ENCODE assay signal across 1 cellular context in the genomic region with DNA sequence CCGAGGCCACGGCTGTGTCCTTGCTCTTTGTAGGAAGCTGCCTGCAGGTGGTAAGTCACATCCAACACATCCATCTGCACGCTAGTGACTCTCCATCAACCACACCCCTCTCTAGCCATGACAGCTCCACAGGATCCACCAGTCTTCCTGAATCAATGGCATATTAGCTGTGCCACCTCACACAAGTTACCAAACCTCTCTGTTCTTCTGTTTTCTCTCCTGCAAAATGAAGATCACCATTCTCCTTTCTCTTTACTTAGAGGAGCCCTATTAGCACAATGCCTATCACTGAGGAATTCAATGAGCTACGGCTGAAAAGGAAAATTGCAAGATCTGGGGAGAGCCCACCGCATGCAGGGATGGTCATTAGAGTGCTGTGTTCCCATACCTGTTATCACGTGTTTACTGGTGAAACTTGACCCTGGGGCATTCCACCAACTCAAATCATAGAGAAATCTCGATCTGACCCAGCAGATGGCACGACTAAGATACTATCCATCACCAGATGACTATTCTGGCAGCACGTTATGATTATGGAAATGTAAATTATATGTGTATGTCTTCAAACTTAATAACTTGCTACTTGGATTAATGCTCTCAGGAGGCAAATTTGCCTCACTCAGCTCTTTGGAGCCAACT.
TF ChIP-seq lines count a peak whose summit lies in the region.

No MANE protein-coding gene starts in this region.

TF ChIP-seq in GM12878, 131 proteins besides CTCF, POLR2A, EP300 and RAD21:
- 0 out of 2 replicates have a peak, but pooled peaks have one; percentile 45 for TF ChIP-seq NFXL1 (IDR thresholded peaks at IDR 0.05; ENCODE audit: borderline replicate concordance)
- no peak for TF ChIP-seq EGR1 (IDR thresholded peaks at IDR 0.05; ENCODE audit: borderline replicate concordance in 1 of 2, low read depth in 2 of 2, low read length in 2 of 2)
- TF ChIP-seq, protein P1, sequence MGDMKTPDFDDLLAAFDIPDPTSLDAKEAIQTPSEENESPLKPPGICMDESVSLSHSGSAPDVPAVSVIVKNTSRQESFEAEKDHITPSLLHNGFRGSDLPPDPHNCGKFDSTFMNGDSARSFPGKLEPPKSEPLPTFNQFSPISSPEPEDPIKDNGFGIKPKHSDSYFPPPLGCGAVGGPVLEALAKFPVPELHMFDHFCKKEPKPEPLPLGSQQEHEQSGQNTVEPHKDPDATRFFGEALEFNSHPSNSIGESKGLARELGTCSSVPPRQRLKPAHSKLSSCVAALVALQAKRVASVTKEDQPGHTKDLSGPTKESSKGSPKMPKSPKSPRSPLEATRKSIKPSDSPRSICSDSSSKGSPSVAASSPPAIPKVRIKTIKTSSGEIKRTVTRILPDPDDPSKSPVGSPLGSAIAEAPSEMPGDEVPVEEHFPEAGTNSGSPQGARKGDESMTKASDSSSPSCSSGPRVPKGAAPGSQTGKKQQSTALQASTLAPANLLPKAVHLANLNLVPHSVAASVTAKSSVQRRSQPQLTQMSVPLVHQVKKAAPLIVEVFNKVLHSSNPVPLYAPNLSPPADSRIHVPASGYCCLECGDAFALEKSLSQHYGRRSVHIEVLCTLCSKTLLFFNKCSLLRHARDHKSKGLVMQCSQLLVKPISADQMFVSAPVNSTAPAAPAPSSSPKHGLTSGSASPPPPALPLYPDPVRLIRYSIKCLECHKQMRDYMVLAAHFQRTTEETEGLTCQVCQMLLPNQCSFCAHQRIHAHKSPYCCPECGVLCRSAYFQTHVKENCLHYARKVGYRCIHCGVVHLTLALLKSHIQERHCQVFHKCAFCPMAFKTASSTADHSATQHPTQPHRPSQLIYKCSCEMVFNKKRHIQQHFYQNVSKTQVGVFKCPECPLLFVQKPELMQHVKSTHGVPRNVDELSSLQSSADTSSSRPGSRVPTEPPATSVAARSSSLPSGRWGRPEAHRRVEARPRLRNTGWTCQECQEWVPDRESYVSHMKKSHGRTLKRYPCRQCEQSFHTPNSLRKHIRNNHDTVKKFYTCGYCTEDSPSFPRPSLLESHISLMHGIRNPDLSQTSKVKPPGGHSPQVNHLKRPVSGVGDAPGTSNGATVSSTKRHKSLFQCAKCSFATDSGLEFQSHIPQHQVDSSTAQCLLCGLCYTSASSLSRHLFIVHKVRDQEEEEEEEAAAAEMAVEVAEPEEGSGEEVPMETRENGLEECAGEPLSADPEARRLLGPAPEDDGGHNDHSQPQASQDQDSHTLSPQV (IDR thresholded peaks at IDR 0.05) = no peak
- TF ChIP-seq, protein P2, sequence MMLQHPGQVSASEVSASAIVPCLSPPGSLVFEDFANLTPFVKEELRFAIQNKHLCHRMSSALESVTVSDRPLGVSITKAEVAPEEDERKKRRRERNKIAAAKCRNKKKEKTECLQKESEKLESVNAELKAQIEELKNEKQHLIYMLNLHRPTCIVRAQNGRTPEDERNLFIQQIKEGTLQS (IDR thresholded peaks at IDR 0.05; ENCODE audit: borderline replicate concordance, extremely low read depth, low read depth, low read length) = no peak
- 0 out of 2 replicates have a peak, but pooled peaks have one; percentile 35 for TF ChIP-seq JUNB (IDR thresholded peaks at IDR 0.05)
- TF ChIP-seq NR2F1 (conservative IDR thresholded peaks at IDR 0.05) = peak; percentile 15; the same call in 1 of the 2 replicates
- no peak for TF ChIP-seq KLF5 (IDR thresholded peaks at IDR 0.05; ENCODE audit: partially characterized antibody)
- no peak for TF ChIP-seq SP1 (IDR thresholded peaks at IDR 0.05; ENCODE audit: low read depth, low read length)
- TF ChIP-seq BCL11A (IDR thresholded peaks at IDR 0.05; ENCODE audit: low read depth, low read length) = 0 out of 2 replicates have a peak, but pooled peaks have one; percentile 19
- TF ChIP-seq SREBF2 (IDR thresholded peaks at IDR 0.05; ENCODE audit: low read length) = no peak
TF ChIP-seq in GM12878: peak in this region for 4.
